9 cellular contexts compared by ENCODE assay signal in the genomic region with DNA sequence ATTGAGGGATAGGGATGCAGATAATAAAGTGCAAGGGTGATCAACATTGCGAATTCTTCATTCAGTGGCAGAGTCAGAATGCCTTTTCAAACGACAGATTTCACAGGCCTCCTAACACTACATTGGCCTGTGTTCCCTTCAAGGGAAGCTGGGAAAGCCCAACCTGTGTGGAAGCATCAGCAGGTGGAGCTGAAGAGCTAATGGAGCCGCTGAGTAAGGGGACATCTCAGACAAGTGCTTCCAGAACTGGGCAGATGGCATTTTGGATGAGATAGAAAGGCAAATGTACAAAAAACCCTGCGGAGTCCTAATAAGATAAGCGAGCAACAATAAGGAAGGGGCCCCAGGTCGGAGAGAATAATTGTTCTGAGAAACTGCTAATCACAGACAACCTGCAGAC. TPM values are rescaled to one million over a fixed set of nuclear protein-coding genes. Genes with fewer than 3 reads are reported as not detected.
DNase-seq lines count a peak whose midpoint lies in the region; ATAC-seq, FAIRE-seq and TF ChIP-seq lines count a peak whose summit lies in the region.
"Had no signal": no experiment of that assay in that cellular context is flagged by ENCODE, and none has a peak within 500 bp of the region (broad histone marks: within the 10 kb centered on the region; RNA-seq: fewer than 3 reads in every experiment).

No MANE protein-coding gene starts in this region.

- peak; percentile 97 for ATAC-seq in WTC11

- POLR2A ChIA-PET in WTC11 (lab: Charles Lee) = no interaction called here

- H3K9me3 Mint-ChIP-seq in WTC11 = no peaks in the 10 kb centered on the region
- H3K9me3 Mint-ChIP-seq: activated B cell treated with CpG ODN at 0.5 μM for 24 hours had no signal

- no peaks in the 10 kb centered on the region for H3K36me3 ChIP-seq in kidney (ENCODE audit: control insufficient read depth in 1 of 2, insufficient read depth in 2 of 2, low read length in 2 of 2)

- TF ChIP-seq CTCF in WTC11 (IDR thresholded peaks at IDR 0.05) (no peak), kidney (IDR thresholded peaks at IDR 0.05; ENCODE audit: borderline replicate concordance, extremely low read depth, insufficient read depth) (peak; percentile 48)

- DNase-seq in DMS 273 (lab: John Stamatoyannopoulos, UW; ENCODE audit: unreplicated experiment) (peak; percentile 70), HTR-8/SVneo (ENCODE audit: insufficient read length, low spot score) (peak; percentile 7), WTC11 (ENCODE audit: low spot score) (peak; percentile 64), kidney (no peak), AG08396 (ENCODE audit: low spot score) (no peak), NCI-H128 (lab: John Stamatoyannopoulos, UW; ENCODE audit: unreplicated experiment) (no peak)
- no peak for DNase-seq in activated CD4-positive, alpha-beta T cell treated with anti-CD3 and anti-CD28 coated beads for 1 hour
- DNase-seq in activated naive CD4-positive, alpha-beta T cell (lab: John Stamatoyannopoulos, UW) = no peak
- DNase-seq: activated B cell treated with CpG ODN at 0.5 μM for 24 hours had no signal

- intact Hi-C loops in kidney (cut with DNase I) = no loop called here

- no peak overlapping the region for H3K4me3 ChIP-seq in kidney (ENCODE audit: low read length in 2 of 2)

- FAIRE-seq in HTR-8/SVneo (lab: Jason Lieb, UNC) (no peak), kidney (lab: Jason Lieb, UNC) (no peak)

- peaks cover 12% of the 10 kb centered on the region for H3K4me1 Mint-ChIP-seq in WTC11
- H3K4me1 Mint-ChIP-seq: activated B cell treated with CpG ODN at 0.5 μM for 24 hours had no signal

- H3K4me1 ChIP-seq in kidney (ENCODE audit: control insufficient read depth in 1 of 2, insufficient read depth in 1 of 2, low read depth in 1 of 2, low read length in 2 of 2) = peaks cover 3 to 10% of the 10 kb centered on the region in 2 donors

- no peak overlapping the region for H3K27ac ChIP-seq in kidney (ENCODE audit: low read depth in 2 of 2, low read length in 2 of 2)

- no peaks in the 10 kb centered on the region for H3K9me3 ChIP-seq in kidney (ENCODE audit: control insufficient read depth in 1 of 2, low read length in 2 of 2)

- no peaks in the 10 kb centered on the region for H3K27me3 Mint-ChIP-seq in WTC11 (ENCODE audit: low read depth)

- no peaks in the 10 kb centered on the region for H3K36me3 Mint-ChIP-seq in WTC11

- H3K9ac ChIP-seq in kidney (ENCODE audit: low read length in 2 of 2) = no peak overlapping the region

- no peak overlapping the region for H3K27ac Mint-ChIP-seq in WTC11
- H3K27ac Mint-ChIP-seq: activated B cell treated with CpG ODN at 0.5 μM for 24 hours had no signal

- no peak overlapping the region for H3K4me3 Mint-ChIP-seq in WTC11
- H3K4me3 Mint-ChIP-seq: activated B cell treated with CpG ODN at 0.5 μM for 24 hours had no signal

- CTCF ChIA-PET in WTC11 (lab: Charles Lee) = interaction anchor here (0.6 to 2.1 kb wide), 24 partner anchors 9 to 916 kb away, joined by 3 to 15 read pairs (median 4); a partner anchor contains a TSS

TF ChIP-seq in WTC11, 78 proteins besides CTCF, POLR2A, EP300 and RAD21:
- no peak for TF ChIP-seq JAZF1 (CRISPR knock-in tag; IDR thresholded peaks at IDR 0.05)

RNA-seq across cellular contexts. Expression of a gene that starts 8.5 kb away (rescaled TPM):
- not detected in 3 replicates for total RNA-seq in WTC11 (2021)
- total RNA-seq in kidney = not detected
- not detected for polyA plus RNA-seq in kidney (ENCODE audit: insufficient read depth, low read depth, low replicate concordance)
- total RNA-seq: activated B cell treated with CpG ODN at 0.5 μM for 24 hours had no signal

Comparison
In these comparisons a context has a peak if more than half of its experiments do, and no peak if none do; other contexts are left out.
1. DNase-seq: peak in DMS 273 (single experiment), HTR-8/SVneo (single experiment) and WTC11 (single experiment); none in kidney (single experiment), AG08396 (single experiment), activated CD4-positive, alpha-beta T cell treated with anti-CD3 and anti-CD28 coated beads for 1 hour (single experiment), NCI-H128 (single experiment) and activated naive CD4-positive, alpha-beta T cell (0 of 4).